Comparison of ENCODE assay signal across 8 cellular contexts in the genomic region with DNA sequence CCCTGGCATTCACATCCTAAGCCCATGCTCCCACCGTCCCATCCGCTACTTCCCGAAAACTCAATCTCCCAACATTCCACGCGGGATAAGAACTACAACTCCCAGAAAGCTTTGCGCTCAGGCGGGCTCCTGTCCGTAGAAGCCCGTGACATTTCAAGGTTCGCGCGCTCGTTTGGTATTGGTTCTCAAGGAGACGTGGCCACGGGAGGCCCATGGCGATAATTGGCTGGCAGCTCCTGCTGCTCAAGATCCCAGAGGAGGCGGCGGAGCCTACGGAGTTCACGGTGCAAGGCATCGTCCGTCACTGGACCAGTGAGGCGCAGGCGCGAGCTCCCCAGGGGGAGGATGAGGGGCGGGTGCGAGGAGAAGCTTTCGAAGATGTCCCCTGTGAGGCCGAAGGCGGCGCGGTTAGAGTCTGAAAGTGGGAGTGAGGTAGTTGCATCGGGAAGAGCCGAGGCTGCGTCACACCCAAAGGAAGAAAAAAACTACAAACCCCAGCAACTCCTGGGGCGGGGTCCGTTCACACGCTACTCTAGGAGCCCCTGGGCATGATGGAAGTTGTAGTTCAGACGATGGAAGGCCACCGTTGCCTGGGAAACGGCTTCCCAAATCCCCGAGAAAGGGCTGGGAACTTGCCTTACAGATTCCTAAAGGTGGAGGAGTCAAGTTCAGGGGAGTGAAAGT. TPM values are rescaled to one million over a fixed set of nuclear protein-coding genes. Genes with fewer than 3 reads are reported as not detected.
DNase-seq lines count a peak whose midpoint lies in the region; ATAC-seq and TF ChIP-seq lines count a peak whose summit lies in the region.

No MANE protein-coding gene starts in this region.

- peak overlapping the region; percentile 93 for H3K4me3 Mint-ChIP-seq in central memory CD8-positive, alpha-beta T cell

- peak; percentile 98 for DNase-seq in AG04450 (ENCODE audit: low read depth, low spot score)
- DNase-seq in NCI-H226, result peak; percentile 100
- peak; percentile 76 to 86 (median 79) for DNase-seq in activated CD4-positive, CD25-positive, alpha-beta regulatory T cell (lab: John Stamatoyannopoulos, UW)
- peak; percentile 75 to 85 for DNase-seq in central memory CD8-positive, alpha-beta T cell (ENCODE audit: low spot score in 2 of 2)
- peak; percentile 99 for DNase-seq in kidney glomerular epithelial cell (lab: John Stamatoyannopoulos, UW)
- peak; percentile 71 to 74 for DNase-seq in stimulated activated CD4-positive, alpha-beta T cell treated with anti-CD3 and anti-CD28 coated beads, Interleukin-1b, Interleukin-23, amount 100 ng/mL, for 1 hour (ENCODE audit: low read depth in 2 of 2)

- ATAC-seq in GM18909 (IDR thresholded peaks at IDR 0.05; ENCODE audit: poor library complexity, unreplicated experiment) (peak; percentile 83), HG03175 (IDR thresholded peaks at IDR 0.05; ENCODE audit: unreplicated experiment) (peak; percentile 78)
- peak; percentile 88 for ATAC-seq in central memory CD8-positive, alpha-beta T cell (replicated peaks; ENCODE audit: extremely low read depth, poor library complexity, severe bottlenecking)

- H3K27ac Mint-ChIP-seq in central memory CD8-positive, alpha-beta T cell (ENCODE audit: low read depth), result peak overlapping the region; percentile 93

- H3K9me3 ChIP-seq in AG04450 (ENCODE audit: control insufficient read depth, insufficient read depth, low read length), result peaks cover 4% of the 10 kb centered on the region; the same call in 1 of the 2 replicates

- peaks cover 2% of the 10 kb centered on the region for H3K36me3 Mint-ChIP-seq in central memory CD8-positive, alpha-beta T cell (ENCODE audit: insufficient read depth)

- POLR2A ChIA-PET in AG04450 (lab: Yijun Ruan, JAX), result interaction anchor here (0.6 to 0.9 kb wide), 5 partner anchors 26 to 314 kb away, joined by 3 to 9 read pairs (median 4); no protein-coding TSS in a partner anchor

- H3K4me1 Mint-ChIP-seq in central memory CD8-positive, alpha-beta T cell, result peaks cover 22% of the 10 kb centered on the region

- H3K9me3 Mint-ChIP-seq in central memory CD8-positive, alpha-beta T cell, result peaks cover 10% of the 10 kb centered on the region

- H3K27me3 Mint-ChIP-seq in central memory CD8-positive, alpha-beta T cell, result no peaks in the 10 kb centered on the region

- H3K27me3 ChIP-seq in AG04450 (ENCODE audit: control insufficient read depth, insufficient read depth, low read length), result no peaks in the 10 kb centered on the region

- CTCF ChIA-PET in AG04450 (lab: Charles Lee), result interaction anchor here (0.6 kb wide), 2 partner anchors 198 to 997 kb away, joined by 3 to 5 read pairs; no protein-coding TSS in a partner anchor

- TF ChIP-seq CTCF in AG04450 (IDR thresholded peaks at IDR 0.05; ENCODE audit: low read depth, low read length), result 0 out of 2 replicates have a peak, but pooled peaks have one; percentile 10

- H3K4me3 ChIP-seq in AG04450 (ENCODE audit: low read depth, low read length), result peak overlapping the region; percentile 80

- H3K27ac ChIP-seq in AG04450 (ENCODE audit: low read depth, low read length), result peak overlapping the region; percentile 87

RNA-seq across cellular contexts. Expression of a gene that starts 1.2 kb away (rescaled TPM):
- 0.58 and 0.68 TPM in 2 replicates for polyA plus RNA-seq in AG04450 (2011; rRNA removed)
- 1.1 TPM in 2 replicates for polyA minus RNA-seq in AG04450 (2011; rRNA and poly(A)+ RNA removed)

RNA-seq across cellular contexts. Expression of a gene that starts 19.7 kb away (rescaled TPM):
- 0.32 and 0.61 TPM in 2 replicates for polyA plus RNA-seq in AG04450 (2011; rRNA removed)
- 0.17 and 0.37 TPM in 2 replicates for polyA minus RNA-seq in AG04450 (2011; rRNA and poly(A)+ RNA removed)

RNA-seq across cellular contexts. Expression of a gene that starts 25.0 kb away (rescaled TPM):
- polyA plus RNA-seq in AG04450 (2011; rRNA removed), result not detected in 2 replicates
- polyA minus RNA-seq in AG04450 (2011; rRNA and poly(A)+ RNA removed), result not detected in 2 replicates

RNA-seq across cellular contexts. Expression of a gene that starts 26.0 kb away (rescaled TPM):
- polyA plus RNA-seq in AG04450 (2011; rRNA removed), result not detected in 2 replicates
- not detected in 2 replicates for polyA minus RNA-seq in AG04450 (2011; rRNA and poly(A)+ RNA removed)

RNA-seq across cellular contexts. Expression of a gene that starts 31.7 kb away (rescaled TPM):
- 0.02 and 0.07 TPM in 2 replicates for polyA plus RNA-seq in AG04450 (2011; rRNA removed)
- 0.05 TPM in 1 of 2 replicates, not detected in the other for polyA minus RNA-seq in AG04450 (2011; rRNA and poly(A)+ RNA removed)

Comparison
In these comparisons a context has a peak if more than half of its experiments do, and no peak if none do; other contexts are left out.
1. Peak in every context shown above with its lines: DNase-seq, ATAC-seq, H3K4me3 ChIP-seq and H3K27ac ChIP-seq.